In genomic region chr5:16457853-16458252, GRCh38 we compare ENCODE assay signal across 17 cellular contexts. TPM values are rescaled to one million over a fixed set of nuclear protein-coding genes. Genes with fewer than 3 reads are reported as not detected.
DNase-seq lines count a peak whose midpoint lies in the region; ATAC-seq and TF ChIP-seq lines count a peak whose summit lies in the region.
"Had no signal": no experiment of that assay in that cellular context is flagged by ENCODE, and none has a peak within 500 bp of the region (broad histone marks: within the 10 kb centered on the region; RNA-seq: fewer than 3 reads in every experiment).

No MANE protein-coding gene starts in this region.

- peaks cover 74% of the 10 kb centered on the region for H3K4me1 ChIP-seq in psoas muscle

- H3K27me3 Mint-ChIP-seq in activated T-cell treated with anti-CD3 and anti-CD28 coated beads, Interleukin-2, amount 50 U/mL, for 24 hours, result no peaks in the 10 kb centered on the region
- H3K27me3 Mint-ChIP-seq in T-cell (no peaks in the 10 kb centered on the region), brain (no peaks in the 10 kb centered on the region)

- H3K36me3 Mint-ChIP-seq in activated T-cell treated with anti-CD3 and anti-CD28 coated beads, Interleukin-2, amount 50 U/mL, for 24 hours (ENCODE audit: low read depth), result peaks cover 96% of the 10 kb centered on the region
- H3K36me3 Mint-ChIP-seq in T-cell (peaks cover 47% of the 10 kb centered on the region), brain (peaks cover 61% of the 10 kb centered on the region)

- TF ChIP-seq CTCF in brain (conservative IDR thresholded peaks at IDR 0.05) (no peak), psoas muscle (IDR thresholded peaks at IDR 0.05) (no peak)

- no peaks in the 10 kb centered on the region for H3K9me3 ChIP-seq in psoas muscle
- H3K9me3 ChIP-seq: vagina had no signal

- ATAC-seq in T-cell (replicated peaks in 1 of 4) (no peak), psoas muscle (no peak), GM19463 (IDR thresholded peaks at IDR 0.05; ENCODE audit: unreplicated experiment) (no peak), GM18511 (IDR thresholded peaks at IDR 0.05; ENCODE audit: unreplicated experiment) (no peak)
- ATAC-seq: right cardiac atrium had no signal

- peak overlapping the region; percentile 78 for H3K27ac Mint-ChIP-seq in activated T-cell treated with anti-CD3 and anti-CD28 coated beads, Interleukin-2, amount 50 U/mL, for 24 hours
- H3K27ac Mint-ChIP-seq in T-cell (peak overlapping the region; percentile 8 to 55), brain (peak overlapping the region in 3 of 5 experiments; percentile 8 to 69 (median 42))

- WGBS in psoas muscle, 3 donors, result 59 to 83% (median 62%) methylated on average over 1 of the region's 1 CpG

- H3K4me3 Mint-ChIP-seq in activated T-cell treated with anti-CD3 and anti-CD28 coated beads, Interleukin-2, amount 50 U/mL, for 24 hours, result peak overlapping the region; percentile 1
- H3K4me3 Mint-ChIP-seq in T-cell (no peak overlapping the region), brain (peak overlapping the region in 3 of 5 experiments; percentile 5 to 25 (median 17))

- no peak for DNase-seq in activated T-cell treated with anti-CD3 and anti-CD28 coated beads, Interleukin-2, amount 50 U/mL, for 24 hours
- no peak for DNase-seq in activated T-cell treated with anti-CD3 and anti-CD28 coated beads, Interleukin-2, amount 50 U/mL, for 1 hour
- no peak for DNase-seq in T-cell
- DNase-seq in psoas muscle, result no peak
- no peak for DNase-seq in NCI-H774 (lab: John Stamatoyannopoulos, UW)
- DNase-seq: amygdala; COR-L47; KG1; NCI-H1105; NCI-H2171 treated with DMSO at 0.1 percent for 48 hours; right cardiac atrium; stimulated activated CD4-positive, alpha-beta T cell treated with anti-CD3 and anti-CD28 coated beads, Interleukin-1b, Interleukin-23, amount 100 ng/mL, for 48 hours had no signal

- intact Hi-C loops in psoas muscle (cut with DNase I), result loop anchor here in 1 of 2 donors (10.0 kb wide), 1 partner anchor 293 kb away; no protein-coding TSS in a partner anchor

- POLR2A ChIA-PET in T-cell (lab: Charles Lee), result no interaction called here

- peaks cover 88% of the 10 kb centered on the region for H3K4me1 Mint-ChIP-seq in activated T-cell treated with anti-CD3 and anti-CD28 coated beads, Interleukin-2, amount 50 U/mL, for 24 hours (ENCODE audit: low read depth)
- H3K4me1 Mint-ChIP-seq in T-cell (peaks cover 82 to 92% (median 87%) of the 10 kb centered on the region in 3 donors), brain (peaks cover 70% of the 10 kb centered on the region)

- CTCF ChIA-PET in T-cell (lab: Charles Lee), result interaction anchor here (0.6 to 3.6 kb wide), 8 partner anchors 9 to 1809 kb away, joined by 3 to 25 read pairs (median 4); partner anchors contain the start of gene ZNF622 (in 1 of the 2)

- peaks cover 12 to 54% of the 10 kb centered on the region in 2 donors for H3K36me3 ChIP-seq in psoas muscle (ENCODE audit: insufficient read depth in 1 of 2, low read depth in 1 of 2)

- H3K27me3 ChIP-seq in psoas muscle (ENCODE audit: insufficient read depth in 3 of 3, low read length in 2 of 3), result no peaks in the 10 kb centered on the region
- H3K27me3 ChIP-seq: vagina had no signal

- H3K27ac ChIP-seq in psoas muscle, result peak overlapping the region; percentile 47
- H3K27ac ChIP-seq: vagina, WERI-Rb-1 had no signal

- no peaks in the 10 kb centered on the region for H3K9me3 Mint-ChIP-seq in activated T-cell treated with anti-CD3 and anti-CD28 coated beads, Interleukin-2, amount 50 U/mL, for 24 hours
- H3K9me3 Mint-ChIP-seq in T-cell, result no peaks in the 10 kb centered on the region
- H3K9me3 Mint-ChIP-seq in brain, result no peaks in the 10 kb centered on the region

- no peak overlapping the region for H3K4me3 ChIP-seq in psoas muscle
- H3K4me3 ChIP-seq: vagina had no signal

RNA-seq across cellular contexts. Expression of gene ZNF622, which starts 7.7 kb away (rescaled TPM):
- total RNA-seq in T-cell, result 10 to 100 TPM; 30.7 to 39.8 (median 38.9) TPM
- polyA plus RNA-seq in brain (ENCODE audit: insufficient read depth, low read depth, low replicate concordance), result 33.8 TPM
- total RNA-seq in psoas muscle, result 10 to 100 TPM; 11.8 to 77.2 (median 24.7) TPM
- polyA plus RNA-seq in psoas muscle, result 100 to 1,000 TPM in 1 of 3 donors, 10 to 100 TPM in 2; 43.5 to 142 (median 75.8) TPM

Comparison
In these comparisons a context has a peak if more than half of its experiments do, and no peak if none do; other contexts are left out.
1. H3K4me3 Mint-ChIP-seq: peak in activated T-cell treated with anti-CD3 and anti-CD28 coated beads, Interleukin-2, amount 50 U/mL, for 24 hours (single experiment) and brain (3 of 5); none in T-cell (0 of 3).
2. Peak in every context shown above with its lines, with median percentiles within 50 percentile points of each other: H3K27ac Mint-ChIP-seq.